ENCODE assay signal across 10 cellular contexts in genomic region chr2:145411493-145411892, GRCh38.
DNase-seq lines count a peak whose midpoint lies in the region; ATAC-seq, FAIRE-seq and TF ChIP-seq lines count a peak whose summit lies in the region.
"Had no signal": no experiment of that assay in that cellular context is flagged by ENCODE, and none has a peak within 500 bp of the region (broad histone marks: within the 10 kb centered on the region; RNA-seq: fewer than 3 reads in every experiment).

No MANE protein-coding gene starts in this region.

- no peaks in the 10 kb centered on the region for H3K27me3 ChIP-seq in Loucy (ENCODE audit: insufficient read depth, low read length, poor library complexity, severe bottlenecking)
- H3K27me3 ChIP-seq in GM12878 (replicated peaks in 1 of 2; ENCODE audit: control insufficient read depth in 2 of 2, insufficient read depth in 2 of 2, low read length in 1 of 2), result no peaks in the 10 kb centered on the region; a peak in 1 of 4 replicates
- no peaks in the 10 kb centered on the region for H3K27me3 ChIP-seq in effector memory CD4-positive, alpha-beta T cell (replicated peaks; ENCODE audit: control insufficient read depth, insufficient read depth, low read length, poor library complexity, severe bottlenecking)
- H3K27me3 ChIP-seq in H9 (ENCODE audit: insufficient read depth, low read length), result no peaks in the 10 kb centered on the region

- H3K23me2 ChIP-seq in H9 (ENCODE audit: insufficient read length, low read depth, low read length, poor library complexity, severe bottlenecking), result no peaks in the 10 kb centered on the region

- no peaks in the 10 kb centered on the region for H3K79me1 ChIP-seq in H9 (ENCODE audit: insufficient read depth, low read depth, low read length, poor library complexity, severe bottlenecking)

- in situ Hi-C loops in GM12878 (cut with MboI), result no loop called here

- H3K9me3 ChIP-seq in Loucy (ENCODE audit: insufficient read depth, low read depth, low read length) (no peaks in the 10 kb centered on the region), GM12878 (replicated peaks; ENCODE audit: control insufficient read depth, insufficient read depth, low read length) (no peaks in the 10 kb centered on the region; the same call in 2 of the 3 replicates), H9 (ENCODE audit: control insufficient read depth, low read depth, low read length) (no peaks in the 10 kb centered on the region)
- H3K9me3 ChIP-seq in effector memory CD4-positive, alpha-beta T cell (ENCODE audit: control insufficient read depth, low read length), result no peaks in the 10 kb centered on the region

- H3T11ph ChIP-seq in H9 (ENCODE audit: low read length), result no peak overlapping the region

- no peak overlapping the region for H2BK20ac ChIP-seq in H9 (ENCODE audit: low read depth, low read length, poor library complexity, severe bottlenecking)

- TF ChIP-seq RAD21 in GM12878 (IDR thresholded peaks at IDR 0.05; ENCODE audit: insufficient read depth, low read depth, low read length), result no peak

- H3K27ac ChIP-seq in GM12878 (ENCODE audit: control insufficient read depth, insufficient read depth) (no peak overlapping the region), H9 (ENCODE audit: insufficient read length, low read depth, low read length) (no peak overlapping the region)
- H3K27ac ChIP-seq in effector memory CD4-positive, alpha-beta T cell (ENCODE audit: insufficient read depth, low read length, poor library complexity, severe bottlenecking), result no peak overlapping the region
- H3K27ac ChIP-seq: KMS-11 had no signal

- no peaks in the 10 kb centered on the region for H3K36me3 ChIP-seq in Loucy (ENCODE audit: insufficient read depth, low read length)
- no peaks in the 10 kb centered on the region for H3K36me3 ChIP-seq in GM12878 (ENCODE audit: control insufficient read depth in 2 of 2, insufficient read depth in 2 of 2, low read length in 1 of 2)
- H3K36me3 ChIP-seq in effector memory CD4-positive, alpha-beta T cell (ENCODE audit: control insufficient read depth, insufficient read depth, low read length), result no peaks in the 10 kb centered on the region

- peaks cover 0 to 6% (median 3%) of the 10 kb centered on the region in 3 experiments; a peak in 4 of 7 replicates for H3K36me3 Mint-ChIP-seq in H9 (ENCODE audit: insufficient read depth in 1 of 3, low read depth in 3 of 3)

- no peak overlapping the region for H2BK12ac ChIP-seq in H9 (ENCODE audit: insufficient read length, low read depth, low read length)

- H4K20me1 ChIP-seq in Loucy (ENCODE audit: insufficient read depth, low read length, poor library complexity, severe bottlenecking), result no peaks in the 10 kb centered on the region
- no peaks in the 10 kb centered on the region for H4K20me1 ChIP-seq in GM12878 (ENCODE audit: control insufficient read depth, insufficient read depth)
- H4K20me1 ChIP-seq in H9 (ENCODE audit: control insufficient read depth, insufficient read depth, insufficient read length), result no peaks in the 10 kb centered on the region

- H4K91ac ChIP-seq in H9 (ENCODE audit: insufficient read length, low read depth, low read length), result no peak overlapping the region

- H3K4me1 ChIP-seq in Loucy (ENCODE audit: insufficient read depth, low read length, poor library complexity, severe bottlenecking), result peaks cover 11% of the 10 kb centered on the region
- no peaks in the 10 kb centered on the region for H3K4me1 ChIP-seq in GM12878 (ENCODE audit: control insufficient read depth, insufficient read depth, low read length)
- H3K4me1 ChIP-seq in effector memory CD4-positive, alpha-beta T cell (ENCODE audit: control insufficient read depth, insufficient read depth, low read length, poor library complexity, severe bottlenecking), result no peaks in the 10 kb centered on the region
- H3K4me1 ChIP-seq in H9 (ENCODE audit: insufficient read depth, low read length), result no peaks in the 10 kb centered on the region

- H2AK5ac ChIP-seq in H9 (ENCODE audit: insufficient read length, low read length), result no peak overlapping the region

- no peak overlapping the region for H4K5ac ChIP-seq in H9 (ENCODE audit: insufficient read length, low read depth, low read length)

- ATAC-seq in GM18870 (IDR thresholded peaks at IDR 0.05; ENCODE audit: unreplicated experiment) (peak; percentile 96), HG02588 (IDR thresholded peaks at IDR 0.05; ENCODE audit: unreplicated experiment) (peak; percentile 82), GM12878 (peak; percentile 93)

- H3K14ac ChIP-seq in H9 (ENCODE audit: insufficient read depth, low read length), result no peak overlapping the region

- H3K18ac ChIP-seq in H9 (ENCODE audit: insufficient read length, low read depth, low read length), result no peak overlapping the region

- no peak overlapping the region for H3K56ac ChIP-seq in H9 (ENCODE audit: insufficient read length, low read depth, low read length)

- intact Hi-C loops in GM12878 (cut with micrococcal nuclease; ENCODE audit: unreplicated experiment), result loop anchor here (10.0 kb wide), 1 partner anchor 343 kb away; no protein-coding TSS in a partner anchor

- no peak overlapping the region for H3K9ac ChIP-seq in Loucy (ENCODE audit: low read depth, low read length, poor library complexity, severe bottlenecking)
- no peak overlapping the region for H3K9ac ChIP-seq in GM12878 (ENCODE audit: control insufficient read depth, insufficient read depth, low read length)
- H3K9ac ChIP-seq in H9 (ENCODE audit: extremely low read depth, insufficient read length, low read length), result no peak overlapping the region
- H3K9ac ChIP-seq: KMS-11 had no signal

- H3K4me3 ChIP-seq in Loucy (ENCODE audit: low read length, poor library complexity, severe bottlenecking) (peak overlapping the region; percentile 31), GM12878 (no peak overlapping the region)
- no peak overlapping the region for H3K4me3 ChIP-seq in effector memory CD4-positive, alpha-beta T cell (ENCODE audit: insufficient read depth, low read depth, low read length, poor library complexity, severe bottlenecking)

- H3K27ac Mint-ChIP-seq in H9, result no peak overlapping the region

- TF ChIP-seq EP300 in GM12878 (IDR thresholded peaks at IDR 0.05; ENCODE audit: borderline replicate concordance in 1 of 2, control insufficient read depth in 1 of 2, low read depth in 2 of 2, low read length in 2 of 2), result peak; percentile 90 to 97

- no peak overlapping the region for H3K4ac ChIP-seq in H9 (ENCODE audit: low read depth, low read length)

- CTCF ChIA-PET in GM12878 (lab: Yijun Ruan, JAX), result no interaction called here

- 4% methylated on average over 4 of the region's 4 CpGs for WGBS in GM12878 (ENCODE audit: insufficient coverage, insufficient replicate concordance, low lambda C conversion rate, missing lambda C conversion rate)
- WGBS in H9 (ENCODE audit: extremely low coverage, insufficient read length, low lambda C conversion rate), result no CpG with 5 or more reads among the region's 4 CpGs

- FAIRE-seq in GM12878 (lab: Jason Lieb, UNC), result peak; percentile 66
- FAIRE-seq: astrocyte had no signal

- peaks cover 5 to 10% of the 10 kb centered on the region in 2 experiments; a peak in 3 of 5 replicates for H3K9me3 Mint-ChIP-seq in H9

- no peak overlapping the region for H2BK120ac ChIP-seq in H9 (ENCODE audit: low read depth, low read length, poor library complexity, severe bottlenecking)

- H4K8ac ChIP-seq in H9 (replicated peaks; ENCODE audit: insufficient read length, low read depth, low read length), result no peak overlapping the region

- H3K27me3 Mint-ChIP-seq in H9 (ENCODE audit: low read depth), result no peaks in the 10 kb centered on the region

- DNase-seq in GM12878 (ENCODE audit: low read depth, low spot score) (peak; percentile 68), NCI-H1092 treated with DMSO at 0.1 percent for 48 hours (lab: John Stamatoyannopoulos, UW) (no peak), H9 (no peak)
- DNase-seq in activated effector memory CD4-positive, alpha-beta T cell treated with anti-CD3 and anti-CD28 coated beads, Interleukin-2, amount 50 U/mL, for 16 hours, result no peak
- no peak for DNase-seq in effector memory CD4-positive, alpha-beta T cell

- H3K4me1 Mint-ChIP-seq in H9, result no peaks in the 10 kb centered on the region

- H3K23ac ChIP-seq in H9 (ENCODE audit: insufficient read length, low read depth, low read length), result no peak overlapping the region

- TF ChIP-seq CTCF in Loucy (conservative IDR thresholded peaks at IDR 0.05; ENCODE audit: low read length), result no peak
- TF ChIP-seq CTCF in GM12878 (IDR thresholded peaks at IDR 0.05 in 2 of 3, conservative IDR thresholded peaks at IDR 0.05 in 1 of 3; ENCODE audit: control insufficient read depth in 2 of 3, extremely low read depth in 1 of 3, insufficient read depth in 1 of 3, low read depth in 3 of 3, low read length in 3 of 3), result no peak
- TF ChIP-seq CTCF in H9 (conservative IDR thresholded peaks at IDR 0.05), result no peak

- RAD21 ChIA-PET in GM12878 (lab: Charles Lee; ENCODE audit: unreplicated experiment), result no interaction called here

- H2AFZ ChIP-seq in Loucy (ENCODE audit: low read length) (no peak overlapping the region), GM12878 (ENCODE audit: control insufficient read depth, low read depth, low read length) (no peak overlapping the region), H9 (ENCODE audit: low read length) (no peak overlapping the region)

- H2BK5ac ChIP-seq in H9 (ENCODE audit: insufficient read length, low read length), result no peak overlapping the region

- no peak overlapping the region for H2BK15ac ChIP-seq in H9 (ENCODE audit: low read depth, low read length)

- TF ChIP-seq POLR2A in GM12878 (IDR thresholded peaks at IDR 0.05; ENCODE audit: low read depth, low read length), result no peak

- H3F3A ChIP-seq in Loucy (ENCODE audit: low read depth), result no peaks in the 10 kb centered on the region

- no peaks in the 10 kb centered on the region for H3K79me2 ChIP-seq in Loucy (ENCODE audit: insufficient read depth, low read length)
- H3K79me2 ChIP-seq in GM12878 (ENCODE audit: control insufficient read depth, insufficient read depth, low read length), result no peaks in the 10 kb centered on the region
- no peaks in the 10 kb centered on the region for H3K79me2 ChIP-seq in H9 (ENCODE audit: insufficient read depth, low read length)

- H3K4me2 ChIP-seq in Loucy (ENCODE audit: low read depth, low read length, poor library complexity, severe bottlenecking) (peak overlapping the region; percentile 56), GM12878 (ENCODE audit: control insufficient read depth, insufficient read depth) (peak overlapping the region; percentile 39; the same call in 1 of the 2 replicates), H9 (ENCODE audit: insufficient read depth, insufficient read length, low read length) (no peak overlapping the region)
- H3K4me2 ChIP-seq: KMS-11 had no signal

- no TSS peak for BruUV-seq in GM12878 (replicated peaks; lab: Mats Ljungman, UMichigan)

- no peaks in the 10 kb centered on the region for H3K9me2 ChIP-seq in Loucy (replicated peaks; ENCODE audit: low read depth, low read length)

- POLR2A ChIA-PET in GM12878 (lab: Charles Lee), result no interaction called here

- SMC1A ChIA-PET in GM12878 (lab: Charles Lee; ENCODE audit: uncharacterized antibody, unreplicated experiment), result interaction anchor here (0.6 to 1.0 kb wide), 4 partner anchors 17 to 888 kb away, joined by 3 read pairs; no protein-coding TSS in a partner anchor

- no peak overlapping the region for H3K4me3 Mint-ChIP-seq in H9

TF ChIP-seq in GM12878, 131 proteins besides CTCF, POLR2A, EP300 and RAD21 (continues in another document):
- TF ChIP-seq PML (IDR thresholded peaks at IDR 0.05; ENCODE audit: low read length), result 0 out of 2 replicates have a peak, but pooled peaks have one; percentile 36
